8 cellular contexts compared by ENCODE assay signal in genomic region chr14:73491256-73491976, GRCh38. TPM values are rescaled to one million over a fixed set of nuclear protein-coding genes. Genes with fewer than 3 reads are reported as not detected.
DNase-seq lines count a peak whose midpoint lies in the region; ATAC-seq and TF ChIP-seq lines count a peak whose summit lies in the region.

No MANE protein-coding gene starts in this region.

- 1 to 2% (median 1%) methylated on average over 26 to 90 of the region's 90 CpGs for WGBS in ovary, 3 donors
- 0 to 7% methylated on average over 21 to 35 of the region's 90 CpGs for WGBS in thyroid gland, 2 donors

- H3K36me3 ChIP-seq in CD4-positive, CD25-positive, alpha-beta regulatory T cell (ENCODE audit: control insufficient read depth, insufficient read depth, low read length): peaks cover 19% of the 10 kb centered on the region
- H3K36me3 ChIP-seq in PC-3 (ENCODE audit: low read depth, low read length) (no peaks in the 10 kb centered on the region), ovary (no peaks in the 10 kb centered on the region), thyroid gland (no peaks in the 10 kb centered on the region)

- DNase-seq in CD4-positive, CD25-positive, alpha-beta regulatory T cell: peak; percentile 57 to 84 (median 63)
- peak; percentile 74 for DNase-seq in PC-3
- DNase-seq in activated T-helper 9 cell treated with anti-CD3 and anti-CD28 coated beads, Interleukin-2, amount 50 U/mL, for 16 hours (ENCODE audit: low read depth): peak; percentile 65
- peak; percentile 59 to 82 for DNase-seq in foreskin fibroblast
- peak; percentile 47 to 70 (median 53) for DNase-seq in ovary
- peak; percentile 58 to 62 for DNase-seq in thyroid gland

- H3K4me3 Mint-ChIP-seq in CD4-positive, CD25-positive, alpha-beta regulatory T cell: peak overlapping the region; percentile 89 to 96 (median 92)

- intact Hi-C loops in PC-3 (cut with micrococcal nuclease) (loop anchor here (2.0 to 5.0 kb wide), 3 partner anchors 77 to 141 kb away; partner anchors contain the start of genes ACOT2 and ACOT6), ovary (cut with DNase I) (no loop called here), thyroid gland (cut with DNase I) (no loop called here)

- peaks cover 24% of the 10 kb centered on the region for H4K20me1 ChIP-seq in PC-3 (ENCODE audit: low read length)

- H3K9me2 ChIP-seq in PC-3 (replicated peaks; ENCODE audit: low read length): no peaks in the 10 kb centered on the region

- H3K79me2 ChIP-seq in PC-3 (ENCODE audit: low read length): peaks cover 41% of the 10 kb centered on the region

- peak overlapping the region; percentile 83 for H3K27ac ChIP-seq in CD4-positive, CD25-positive, alpha-beta regulatory T cell (ENCODE audit: insufficient read depth, low read length, poor library complexity, severe bottlenecking)
- H3K27ac ChIP-seq in PC-3 (ENCODE audit: low read length) (peak overlapping the region; percentile 27; the same call in 1 of the 2 replicates), ovary (peak overlapping the region; percentile 37 to 86), thyroid gland (peak overlapping the region; percentile 36 to 88 (median 54))

- ATAC-seq in CD4-positive, CD25-positive, alpha-beta regulatory T cell (ENCODE audit: low read depth in 2 of 2): peak; percentile 61 to 62
- ATAC-seq in GM19397 (IDR thresholded peaks at IDR 0.05; ENCODE audit: unreplicated experiment) (peak; percentile 49), HG03558 (IDR thresholded peaks at IDR 0.05; ENCODE audit: extremely low read depth, unreplicated experiment) (peak; percentile 20), PC-3 (peak; percentile 81)

- POLR2A ChIA-PET in PC-3 (lab: Charles Lee; ENCODE audit: unreplicated experiment): interaction anchor here (0.6 to 1.3 kb wide), 2 partner anchors 35 to 79 kb away, joined by 3 to 13 read pairs; no protein-coding TSS in a partner anchor

- peak overlapping the region; percentile 85 for H2AFZ ChIP-seq in PC-3 (ENCODE audit: low read length)

- H3F3A ChIP-seq in PC-3 (ENCODE audit: low read length, unreplicated experiment): no peaks in the 10 kb centered on the region

- CTCF ChIA-PET in PC-3 (lab: Charles Lee): interaction anchor here (0.9 kb wide), 1 partner anchor 20 kb away, joined by 4 read pairs; no protein-coding TSS in a partner anchor

- no TSS peak for BruUV-seq in PC-3 (replicated peaks; lab: Mats Ljungman, UMichigan)

- H3K27me3 ChIP-seq in CD4-positive, CD25-positive, alpha-beta regulatory T cell (ENCODE audit: control insufficient read depth, insufficient read depth, low read length): no peaks in the 10 kb centered on the region
- H3K27me3 ChIP-seq in PC-3 (ENCODE audit: low read length): no peaks in the 10 kb centered on the region
- no peaks in the 10 kb centered on the region for H3K27me3 ChIP-seq in ovary
- H3K27me3 ChIP-seq in thyroid gland: no peaks in the 10 kb centered on the region

- peaks cover 23% of the 10 kb centered on the region for H3K36me3 Mint-ChIP-seq in CD4-positive, CD25-positive, alpha-beta regulatory T cell

- peaks cover 29 to 57% (median 38%) of the 10 kb centered on the region in 4 donors for H3K4me1 Mint-ChIP-seq in CD4-positive, CD25-positive, alpha-beta regulatory T cell

- no peaks in the 10 kb centered on the region for H3K9me3 ChIP-seq in CD4-positive, CD25-positive, alpha-beta regulatory T cell (ENCODE audit: control insufficient read depth in 2 of 2, low read length in 2 of 2)
- H3K9me3 ChIP-seq in PC-3 (ENCODE audit: low read length): no peaks in the 10 kb centered on the region
- no peaks in the 10 kb centered on the region for H3K9me3 ChIP-seq in ovary
- no peaks in the 10 kb centered on the region for H3K9me3 ChIP-seq in thyroid gland

- peak overlapping the region in 2 of 3 donors; percentile 86 to 87 for H3K27ac Mint-ChIP-seq in CD4-positive, CD25-positive, alpha-beta regulatory T cell

- no peaks in the 10 kb centered on the region for H3K9me3 Mint-ChIP-seq in CD4-positive, CD25-positive, alpha-beta regulatory T cell

- H3K4me2 ChIP-seq in PC-3 (ENCODE audit: low read length): peak overlapping the region; percentile 95

- H3K4me3 ChIP-seq in CD4-positive, CD25-positive, alpha-beta regulatory T cell (ENCODE audit: low read depth, low read length): peak overlapping the region; percentile 77
- H3K4me3 ChIP-seq in PC-3 (ENCODE audit: low read length) (peak overlapping the region; percentile 79), foreskin fibroblast (ENCODE audit: low read depth in 1 of 2, low read length in 2 of 2) (peak overlapping the region; percentile 79 to 86), ovary (peak overlapping the region; percentile 74), thyroid gland (replicated peaks in 1 of 3) (peak overlapping the region; percentile 20 to 66 (median 23))

- no peak for TF ChIP-seq EP300 in ovary (IDR thresholded peaks at IDR 0.05)

- TF ChIP-seq CTCF in PC-3 (conservative IDR thresholded peaks at IDR 0.05; ENCODE audit: low read depth, low read length) (no peak), foreskin fibroblast (IDR thresholded peaks at IDR 0.05; ENCODE audit: low read depth, low read length) (no peak), ovary (IDR thresholded peaks at IDR 0.05) (no peak), thyroid gland (IDR thresholded peaks at IDR 0.05) (no peak)

- TF ChIP-seq POLR2A in ovary (IDR thresholded peaks at IDR 0.05) (no peak), thyroid gland (IDR thresholded peaks at IDR 0.05) (peak in 1 of 2 donors; percentile 36)

- H3K27me3 Mint-ChIP-seq in CD4-positive, CD25-positive, alpha-beta regulatory T cell: peaks cover 14% of the 10 kb centered on the region

- H3K9ac ChIP-seq in PC-3 (ENCODE audit: low read length): peak overlapping the region; percentile 82

- H3K4me1 ChIP-seq in CD4-positive, CD25-positive, alpha-beta regulatory T cell (ENCODE audit: control insufficient read depth, insufficient read depth, low read length, poor library complexity, severe bottlenecking): peaks cover 35% of the 10 kb centered on the region
- H3K4me1 ChIP-seq in PC-3 (ENCODE audit: insufficient read depth, low read length) (peaks cover 26% of the 10 kb centered on the region), ovary (ENCODE audit: insufficient read depth) (peaks cover 7% of the 10 kb centered on the region), thyroid gland (peaks cover 15 to 19% of the 10 kb centered on the region in 2 donors)

RNA-seq across cellular contexts. Expression of gene RIOX1, which starts 0.7 kb away (rescaled TPM):
- 22.7 TPM for total RNA-seq in CD4-positive, CD25-positive, alpha-beta regulatory T cell
- 10 to 100 TPM; 22.8 to 36.2 (median 29.8) TPM for polyA plus RNA-seq in CD4-positive, CD25-positive, alpha-beta regulatory T cell
- total RNA-seq in PC-3 (2014; rRNA removed) (27.4 and 34.8 TPM in 2 replicates), ovary (10 to 100 TPM; 10.6 to 16.2 (median 13.7) TPM), thyroid gland (10 to 100 TPM; 17.9 to 22.0 (median 20.9) TPM)
- polyA plus RNA-seq in ovary: 1 to 10 TPM; 4.4 to 6.8 TPM

RNA-seq across cellular contexts. Expression of gene NUMB, which starts 33.1 kb away (rescaled TPM):
- total RNA-seq in CD4-positive, CD25-positive, alpha-beta regulatory T cell: 53.2 TPM
- polyA plus RNA-seq in CD4-positive, CD25-positive, alpha-beta regulatory T cell: 10 to 100 TPM; 28.8 to 34.5 (median 32.1) TPM
- total RNA-seq in PC-3 (2014; rRNA removed) (22.2 and 26.8 TPM in 2 replicates), ovary (10 to 100 TPM; 35.4 to 70.6 (median 67.6) TPM), thyroid gland (100 to 1,000 TPM in 1 of 4 donors, 10 to 100 TPM in 3; 67.1 to 101 (median 86.7) TPM)
- 10 to 100 TPM; 32.9 to 78.2 TPM for polyA plus RNA-seq in ovary

RNA-seq across cellular contexts. Expression of gene ACOT1, which starts 45.5 kb away (rescaled TPM):
- 1.7 TPM for total RNA-seq in CD4-positive, CD25-positive, alpha-beta regulatory T cell
- 1 to 10 TPM; 4.2 to 5.9 (median 5.0) TPM for polyA plus RNA-seq in CD4-positive, CD25-positive, alpha-beta regulatory T cell
- total RNA-seq in PC-3 (2014; rRNA removed): 1.1 and 1.4 TPM in 2 replicates
- total RNA-seq in ovary: 10 to 100 TPM in 1 of 7 donors, 1 to 10 TPM in 6; 1.6 to 10.4 (median 3.3) TPM
- polyA plus RNA-seq in ovary: 10 to 100 TPM in 1 of 2 donors, 1 to 10 TPM in 1; 2.7 to 10.4 TPM
- total RNA-seq in thyroid gland: 1 to 10 TPM; 3.8 to 9.1 (median 4.9) TPM

Comparison
In these comparisons a context has a peak if more than half of its experiments do, and no peak if none do; other contexts are left out.
1. Peak in every context shown above with its lines: DNase-seq, ATAC-seq, H3K4me3 ChIP-seq and H3K27ac ChIP-seq.
2. ATAC-seq: peak in every context shown above with its lines; median percentile 81 in PC-3; 62 in CD4-positive, CD25-positive, alpha-beta regulatory T cell; 49 in GM19397; 20 in HG03558.
3. H3K27ac ChIP-seq: peak in every context shown above with its lines; median percentile 83 in CD4-positive, CD25-positive, alpha-beta regulatory T cell; 62 in ovary; 54 in thyroid gland; 27 in PC-3.
4. H3K4me3 ChIP-seq: peak in every context shown above with its lines; median percentile 82 in foreskin fibroblast; 79 in PC-3; 77 in CD4-positive, CD25-positive, alpha-beta regulatory T cell; 74 in ovary; 23 in thyroid gland.